Comparison of ENCODE assay signal across 8 cellular contexts in genomic region chr20:62776692-62777527, GRCh38. TPM values are rescaled to one million over a fixed set of nuclear protein-coding genes. Genes with fewer than 3 reads are reported as not detected.
DNase-seq lines count a peak whose midpoint lies in the region; ATAC-seq and TF ChIP-seq lines count a peak whose summit lies in the region.

No MANE protein-coding gene starts in this region.

- no peak overlapping the region for H3K9ac ChIP-seq in fibroblast of lung (ENCODE audit: insufficient read depth, low read length)

- no peak overlapping the region for H3K4me2 ChIP-seq in fibroblast of lung (ENCODE audit: extremely low read depth, insufficient read depth, low read length)

- H3K4me3 ChIP-seq in MG63 (no peak overlapping the region), fibroblast of lung (replicated peaks in 1 of 4; ENCODE audit: control extremely low read depth in 1 of 4, insufficient read depth in 1 of 4, low read depth in 3 of 4, low read length in 4 of 4) (no peak overlapping the region)

- H4K20me1 ChIP-seq in fibroblast of lung (ENCODE audit: control insufficient read depth, extremely low read depth, insufficient read depth, low read length) = no peaks in the 10 kb centered on the region

- H3K4me1 ChIP-seq in fibroblast of lung (ENCODE audit: control insufficient read depth, extremely low read depth, insufficient read depth, low read length) = no peaks in the 10 kb centered on the region

- H3K79me2 ChIP-seq in fibroblast of lung (ENCODE audit: control insufficient read depth, insufficient read depth, low read length) = no peaks in the 10 kb centered on the region

- H3K36me3 ChIP-seq in MG63 (no peaks in the 10 kb centered on the region), fibroblast of lung (ENCODE audit: control insufficient read depth, insufficient read depth, low read length) (no peaks in the 10 kb centered on the region)

- H3K9me3 ChIP-seq in MG63 (no peaks in the 10 kb centered on the region), fibroblast of lung (ENCODE audit: control insufficient read depth, insufficient read depth, low read depth, low read length) (no peaks in the 10 kb centered on the region)

- TF ChIP-seq CTCF in GM10266 (IDR thresholded peaks at IDR 0.05; ENCODE audit: control insufficient read depth, insufficient read depth, low read depth, missing control alignments) (no peak), fibroblast of lung (conservative IDR thresholded peaks at IDR 0.05 in 1 of 2, IDR thresholded peaks at IDR 0.05 in 1 of 2; ENCODE audit: low read depth in 1 of 2, low read length in 2 of 2) (no peak)

- H2AFZ ChIP-seq in fibroblast of lung (ENCODE audit: low read length) = peak overlapping the region; percentile 51

- H3K27ac ChIP-seq in fibroblast of lung (ENCODE audit: insufficient read depth, low read length) = no peak overlapping the region

- H3K27me3 ChIP-seq in MG63 (no peaks in the 10 kb centered on the region), fibroblast of lung (ENCODE audit: control insufficient read depth, insufficient read depth, low read length) (no peaks in the 10 kb centered on the region)

- DNase-seq in GM10266 (ENCODE audit: extremely low spot score) (peak; percentile 85), MG63 (peak; percentile 76), fibroblast of lung (ENCODE audit: low read depth in 2 of 2) (no peak), CD1c-positive myeloid dendritic cell (ENCODE audit: extremely low spot score) (no peak)
- peak; percentile 50 to 60 for DNase-seq in activated CD4-positive, alpha-beta T cell treated with anti-CD3 and anti-CD28 coated beads for 4 hours
- peak; percentile 25 for DNase-seq in stimulated activated CD8-positive, alpha-beta memory T cell treated with anti-CD3 and anti-CD28 coated beads, Interleukin-12 subunit alpha, Interleukin-12 subunit beta, amount 100 ng/mL, for 4 hours (ENCODE audit: low read depth)

- ATAC-seq in HG03095 (IDR thresholded peaks at IDR 0.05; ENCODE audit: unreplicated experiment) (no peak), GM21367 (IDR thresholded peaks at IDR 0.05; ENCODE audit: unreplicated experiment) (no peak)

RNA-seq across cellular contexts. Expression of gene MRGBP, which starts 19.4 kb away (rescaled TPM):
- 52.1 and 63.5 TPM in 2 replicates for total RNA-seq in MG63 (2014; rRNA removed; shearing (Covaris generic); ENCODE audit: low replicate concordance)
- total RNA-seq in fibroblast of lung = 18.5 and 20.3 TPM in 2 replicates
- 13.1 and 15.2 TPM in 2 replicates for polyA plus RNA-seq in fibroblast of lung
- polyA plus RNA-seq in fibroblast of lung (2012) = 12.6 and 17.4 TPM in 2 replicates
- polyA minus RNA-seq in fibroblast of lung (ENCODE audit: low replicate concordance) = 4.7 and 17.0 TPM in 2 replicates

RNA-seq across cellular contexts. Expression of gene OGFR, which starts 27.7 kb away (rescaled TPM):
- 67.7 and 72.3 TPM in 2 replicates for total RNA-seq in MG63 (2014; rRNA removed; shearing (Covaris generic); ENCODE audit: low replicate concordance)
- 30.8 and 34.0 TPM in 2 replicates for total RNA-seq in fibroblast of lung
- polyA plus RNA-seq in fibroblast of lung = 19.7 and 25.9 TPM in 2 replicates
- 29.3 and 39.7 TPM in 2 replicates for polyA plus RNA-seq in fibroblast of lung (2012)
- 7.3 and 8.1 TPM in 2 replicates for polyA minus RNA-seq in fibroblast of lung (ENCODE audit: low replicate concordance)

RNA-seq across cellular contexts. Expression of gene COL9A3, which starts 39.9 kb away (rescaled TPM):
- total RNA-seq in MG63 (2014; rRNA removed; shearing (Covaris generic); ENCODE audit: low replicate concordance) = 2.8 TPM in 1 of 2 replicates, not detected in the other
- 0.17 and 1.3 TPM in 2 replicates for total RNA-seq in fibroblast of lung
- 0.17 and 0.59 TPM in 2 replicates for polyA plus RNA-seq in fibroblast of lung
- 0.49 and 1.3 TPM in 2 replicates for polyA plus RNA-seq in fibroblast of lung (2012)
- polyA minus RNA-seq in fibroblast of lung (ENCODE audit: low replicate concordance) = not detected in 2 replicates

Comparison
In these comparisons a context has a peak if more than half of its experiments do, and no peak if none do; other contexts are left out.
1. DNase-seq: peak in GM10266 (single experiment), MG63 (single experiment), activated CD4-positive, alpha-beta T cell treated with anti-CD3 and anti-CD28 coated beads for 4 hours (2 of 2) and stimulated activated CD8-positive, alpha-beta memory T cell treated with anti-CD3 and anti-CD28 coated beads, Interleukin-12 subunit alpha, Interleukin-12 subunit beta, amount 100 ng/mL, for 4 hours (single experiment); none in fibroblast of lung (0 of 2) and CD1c-positive myeloid dendritic cell (single experiment).